ENCODE assay signal across 8 cellular contexts in genomic region chr16:60646631-60647030, GRCh38.
"Had no signal": no experiment of that assay in that cellular context is flagged by ENCODE, and none has a peak within 500 bp of the region (broad histone marks: within the 10 kb centered on the region; RNA-seq: fewer than 3 reads in every experiment).

No MANE protein-coding gene starts in this region.

- H3K27ac ChIP-seq: GM23248, HL-60 had no signal

- DNase-seq: GM23248, GOT3, H7, HFFc6, IMR-90 had no signal

- H3K4me1 ChIP-seq: HAP-1 had no signal

- H3K36me3 ChIP-seq: HAP-1 had no signal

- H3K9me3 ChIP-seq: HAP-1 had no signal

- ATAC-seq: HCT116 had no signal

- H3K4me3 ChIP-seq: GM23248, HAP-1 had no signal
